23 cellular contexts compared by ENCODE assay signal in genomic region chr10:77723376-77723775, GRCh38.
"Had no signal": no experiment of that assay in that cellular context is flagged by ENCODE, and none has a peak within 500 bp of the region (broad histone marks: within the 10 kb centered on the region; RNA-seq: fewer than 3 reads in every experiment).

No MANE protein-coding gene starts in this region.

- H3K27me3 Mint-ChIP-seq: activated CD4-positive, alpha-beta T cell treated with anti-CD3 and anti-CD28 coated beads for 36 hours had no signal

- H3K4me1 Mint-ChIP-seq: activated naive CD8-positive, alpha-beta T cell treated with anti-CD3 and anti-CD28 coated beads for 36 hours had no signal

- H3K36me3 Mint-ChIP-seq: activated naive CD8-positive, alpha-beta T cell treated with anti-CD3 and anti-CD28 coated beads for 36 hours; natural killer cell had no signal

- DNase-seq: activated CD4-positive, alpha-beta T cell treated with anti-CD3 and anti-CD28 coated beads for 36 hours; activated CD4-positive, alpha-beta T cell treated with anti-CD3 and anti-CD28 coated beads, Interleukin-2, amount 50 U/mL, for 4 hours; activated CD4-positive, CD25-positive, alpha-beta regulatory T cell; activated effector memory CD4-positive, alpha-beta T cell treated with Interleukin-2 at 50 U/mL for 16 hours; activated naive CD4-positive, alpha-beta T cell treated with anti-CD3 and anti-CD28 coated beads for 36 hours; activated naive CD8-positive, alpha-beta T cell treated with anti-CD3 and anti-CD28 coated beads for 36 hours; activated T-cell treated with anti-CD3 and anti-CD28 coated beads for 4 hours; adrenal gland; central memory CD4-positive, alpha-beta T cell; gastrocnemius medialis; glutamatergic neuron; left ventricle myocardium superior; natural killer cell; right lobe of liver; stimulated activated CD4-positive, alpha-beta T cell treated with anti-CD3 and anti-CD28 coated beads, Interleukin-2, amount 100 ng/mL, for 48 hours; stimulated activated naive CD4-positive, alpha-beta T cell treated with Interleukin-2 at 50 U/mL for 16 hours; T-helper 1 cell; transverse colon had no signal

- H3K9me3 Mint-ChIP-seq: dendritic cell treated with granulocyte-macrophage colony-stimulating factor and Interleukin-4, amounts not matched to agents 40 ng/mL and 50 ng/mL, for 4 days; natural killer cell; T-helper 2 cell treated with Interferon-gamma antibody and Interleukin-4, amounts not matched to agents 5 μg/mL and 100 μg/mL, for 36 hours had no signal

- H3K4me3 ChIP-seq: adrenal gland, ascending aorta, gastrocnemius medialis, right lobe of liver, transverse colon had no signal

- H3K36me3 ChIP-seq: adrenal gland, ascending aorta, gastrocnemius medialis, right lobe of liver, transverse colon had no signal

- FAIRE-seq: urothelium cell line had no signal

- H3K27ac Mint-ChIP-seq: activated CD4-positive, alpha-beta T cell treated with anti-CD3 and anti-CD28 coated beads for 36 hours; activated naive CD4-positive, alpha-beta T cell treated with anti-CD3 and anti-CD28 coated beads for 36 hours; activated naive CD8-positive, alpha-beta T cell treated with anti-CD3 and anti-CD28 coated beads for 36 hours; dendritic cell treated with granulocyte-macrophage colony-stimulating factor and Interleukin-4, amounts not matched to agents 40 ng/mL and 50 ng/mL, for 4 days; natural killer cell; T-helper 2 cell treated with Interferon-gamma antibody and Interleukin-4, amounts not matched to agents 5 μg/mL and 100 μg/mL, for 36 hours had no signal

- H3K4me1 ChIP-seq: adrenal gland, ascending aorta, gastrocnemius medialis, right lobe of liver, transverse colon had no signal

- H3K9me3 ChIP-seq: adrenal gland, gastrocnemius medialis, right lobe of liver, transverse colon had no signal

- H3K27me3 ChIP-seq: adrenal gland, ascending aorta, gastrocnemius medialis, right lobe of liver, transverse colon had no signal

- H3K4me3 Mint-ChIP-seq: activated CD4-positive, alpha-beta T cell treated with anti-CD3 and anti-CD28 coated beads for 36 hours; activated naive CD4-positive, alpha-beta T cell treated with anti-CD3 and anti-CD28 coated beads for 36 hours; activated naive CD8-positive, alpha-beta T cell treated with anti-CD3 and anti-CD28 coated beads for 36 hours; dendritic cell treated with granulocyte-macrophage colony-stimulating factor and Interleukin-4, amounts not matched to agents 40 ng/mL and 50 ng/mL, for 4 days; natural killer cell; T-helper 2 cell treated with Interferon-gamma antibody and Interleukin-4, amounts not matched to agents 5 μg/mL and 100 μg/mL, for 36 hours had no signal

- H3K27ac ChIP-seq: adrenal gland, ascending aorta, epithelial cell of prostate, gastrocnemius medialis, right lobe of liver, transverse colon had no signal

- ATAC-seq: activated CD4-positive, alpha-beta T cell treated with anti-CD3 and anti-CD28 coated beads for 36 hours; gastrocnemius medialis; left ventricle myocardium superior; natural killer cell; right lobe of liver had no signal
